In the genomic region with DNA sequence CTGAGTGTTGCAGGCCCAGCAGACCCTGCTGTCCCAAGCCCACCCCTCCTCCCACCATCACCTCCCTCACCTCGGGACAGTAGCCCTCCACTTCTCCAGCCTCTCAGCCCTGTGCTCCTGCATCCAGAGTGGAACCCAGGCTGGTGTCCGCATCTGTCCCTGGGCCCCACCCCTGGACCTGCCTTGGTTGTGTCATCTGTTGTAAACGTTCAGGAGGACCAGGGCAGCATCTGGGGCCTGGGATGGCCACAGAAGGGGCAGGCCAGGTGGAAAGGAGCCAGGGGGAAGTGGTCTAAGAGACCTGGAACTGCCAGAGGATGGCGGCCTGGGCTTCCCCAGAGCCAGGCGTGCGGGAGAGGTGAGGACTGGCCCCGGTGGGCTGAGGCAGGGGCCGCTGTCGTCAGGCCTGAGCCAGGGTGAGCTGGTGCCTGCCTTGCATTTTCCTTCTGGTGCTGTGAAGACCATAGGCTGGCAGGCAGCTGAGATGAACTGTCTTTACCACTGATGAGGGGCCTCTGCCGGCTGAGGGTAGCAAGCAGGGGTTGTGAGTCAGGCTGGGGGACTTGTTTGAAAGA, we compare ENCODE assay signal across 16 cellular contexts. TPM values are rescaled to one million over a fixed set of nuclear protein-coding genes. Genes with fewer than 3 reads are reported as not detected.
A peak's percentile ranks its signal among the peaks of the same experiment; 100 is the strongest.
DNase-seq lines count a peak whose midpoint lies in the region; ATAC-seq and TF ChIP-seq lines count a peak whose summit lies in the region.
"Had no signal": no experiment of that assay in that cellular context is flagged by ENCODE, and none has a peak within 500 bp of the region (broad histone marks: within the 10 kb centered on the region; RNA-seq: fewer than 3 reads in every experiment).

No MANE protein-coding gene starts in this region.

- ATAC-seq in activated CD8-positive, alpha-beta T cell treated with anti-CD3 and anti-CD28 coated beads, Interleukin-2, amount 10 ng/mL, durations not matched to agents 7 days and 5 days: no peak
- ATAC-seq: HCT116 had no signal

- no peak overlapping the region for H2AFZ ChIP-seq in MM.1S (ENCODE audit: low read length)

- no peaks in the 10 kb centered on the region for H3K27me3 Mint-ChIP-seq in chondrocyte (ENCODE audit: low read depth)
- H3K27me3 Mint-ChIP-seq in activated CD8-positive, alpha-beta T cell treated with anti-CD3 and anti-CD28 coated beads, Interleukin-2, amount 10 ng/mL, durations not matched to agents 7 days and 5 days (ENCODE audit: low read depth): no peaks in the 10 kb centered on the region

- no peaks in the 10 kb centered on the region for H3K9me3 Mint-ChIP-seq in chondrocyte (ENCODE audit: low read depth)
- no peaks in the 10 kb centered on the region for H3K9me3 Mint-ChIP-seq in activated CD8-positive, alpha-beta T cell treated with anti-CD3 and anti-CD28 coated beads, Interleukin-2, amount 10 ng/mL, durations not matched to agents 7 days and 5 days (ENCODE audit: insufficient read depth)
- H3K9me3 Mint-ChIP-seq: immature natural killer cell had no signal

- DNase-seq in MM.1S (no peak), chondrocyte (ENCODE audit: low spot score) (peak; percentile 82), substantia nigra (lab: John Stamatoyannopoulos, UW) (no peak), hippocampal formation (lab: John Stamatoyannopoulos, UW) (no peak), mucosa of gallbladder (ENCODE audit: low spot score) (no peak)
- DNase-seq in stimulated activated CD8-positive, alpha-beta memory T cell treated with anti-CD3 and anti-CD28 coated beads, Interleukin-4, amount 100 ng/mL, for 48 hours: no peak
- DNase-seq in activated CD8-positive, alpha-beta T cell treated with anti-CD3 and anti-CD28 coated beads, Interleukin-2, amount 10 ng/mL, durations not matched to agents 7 days and 5 days: no peak
- DNase-seq: activated CD4-positive, alpha-beta T cell treated with anti-CD3 and anti-CD28 coated beads, Interleukin-2, amount 50 U/mL, for 4 hours; DMS 273 treated with DMSO at 0.1 percent for 48 hours; immature natural killer cell; NCI-H1105 treated with DMSO at 0.1 percent for 48 hours; retina; stimulated activated CD4-positive, alpha-beta T cell treated with anti-CD3 and anti-CD28 coated beads, Interleukin-4, amount 100 ng/mL, for 1 hour had no signal

- peaks cover 31% of the 10 kb centered on the region for H3F3A ChIP-seq in MM.1S (ENCODE audit: insufficient read depth, low read length)

- H3K9me2 ChIP-seq in MM.1S (replicated peaks; ENCODE audit: insufficient read depth, low read length): no peaks in the 10 kb centered on the region

- peaks cover 54% of the 10 kb centered on the region for H3K4me1 Mint-ChIP-seq in chondrocyte (ENCODE audit: low read depth)
- peaks cover 11% of the 10 kb centered on the region for H3K4me1 Mint-ChIP-seq in activated CD8-positive, alpha-beta T cell treated with anti-CD3 and anti-CD28 coated beads, Interleukin-2, amount 10 ng/mL, durations not matched to agents 7 days and 5 days (ENCODE audit: low read depth)

- H3K4me1 ChIP-seq in MM.1S (ENCODE audit: low read length): peaks cover 59% of the 10 kb centered on the region
- H3K4me1 ChIP-seq in mucosa of rectum (ENCODE audit: control insufficient read depth in 2 of 2, insufficient read depth in 2 of 2, low read length in 2 of 2): peaks cover 2 to 4% of the 10 kb centered on the region in 2 donors

- no peaks in the 10 kb centered on the region for H4K20me1 ChIP-seq in MM.1S (ENCODE audit: insufficient read depth, low read length)

- peaks cover 30% of the 10 kb centered on the region for H3K79me2 ChIP-seq in MM.1S (ENCODE audit: low read length)

- no peak overlapping the region for H3K4me3 Mint-ChIP-seq in chondrocyte (ENCODE audit: unreplicated experiment)
- no peak overlapping the region for H3K4me3 Mint-ChIP-seq in activated CD8-positive, alpha-beta T cell treated with anti-CD3 and anti-CD28 coated beads, Interleukin-2, amount 10 ng/mL, durations not matched to agents 7 days and 5 days
- H3K4me3 Mint-ChIP-seq: immature natural killer cell had no signal

- H3K27me3 ChIP-seq in MM.1S (replicated peaks; ENCODE audit: insufficient read depth, low read length) (no peaks in the 10 kb centered on the region), mucosa of rectum (ENCODE audit: control insufficient read depth in 2 of 2, insufficient read depth in 2 of 2, low read length in 2 of 2) (no peaks in the 10 kb centered on the region)

- H3K4me2 ChIP-seq in MM.1S (ENCODE audit: low read depth, low read length): no peak overlapping the region

- H3K9ac ChIP-seq in MM.1S (ENCODE audit: low read length) (no peak overlapping the region), mucosa of rectum (ENCODE audit: low read depth in 1 of 2, low read length in 2 of 2) (no peak overlapping the region)

- POLR2A ChIA-PET in activated CD8-positive, alpha-beta T cell treated with anti-CD3 and anti-CD28 coated beads, Interleukin-2, amount 10 ng/mL, durations not matched to agents 7 days and 5 days (lab: Charles Lee): interaction anchor here (1.0 kb wide), 1 partner anchor 98 kb away, joined by 4 read pairs; no protein-coding TSS in a partner anchor

- H3K27ac ChIP-seq in MM.1S (ENCODE audit: low read length) (peak overlapping the region; percentile 70; the same call in 1 of the 2 replicates), mucosa of rectum (ENCODE audit: low read depth in 2 of 2, low read length in 2 of 2) (peak overlapping the region; percentile 38 to 56), substantia nigra (ENCODE audit: low read depth, low read length, poor library complexity, severe bottlenecking) (peak overlapping the region; percentile 91)

- TF ChIP-seq CTCF in MM.1S (IDR thresholded peaks at IDR 0.05; ENCODE audit: low read length) (no peak), chondrocyte (IDR thresholded peaks at IDR 0.05) (no peak)

- H3K9me3 ChIP-seq in MM.1S (replicated peaks; ENCODE audit: insufficient read depth, low read length) (no peaks in the 10 kb centered on the region), mucosa of rectum (ENCODE audit: control insufficient read depth in 2 of 2, low read length in 2 of 2) (no peaks in the 10 kb centered on the region)

- CTCF ChIA-PET in activated CD8-positive, alpha-beta T cell treated with anti-CD3 and anti-CD28 coated beads, Interleukin-2, amount 10 ng/mL, durations not matched to agents 7 days and 5 days (lab: Charles Lee): no interaction called here

- H3K4me3 ChIP-seq in MM.1S (ENCODE audit: low read length) (no peak overlapping the region), mucosa of rectum (ENCODE audit: low read length in 2 of 2) (no peak overlapping the region)

- H3K36me3 Mint-ChIP-seq in chondrocyte (ENCODE audit: low read depth): peaks cover 2% of the 10 kb centered on the region
- H3K36me3 Mint-ChIP-seq in activated CD8-positive, alpha-beta T cell treated with anti-CD3 and anti-CD28 coated beads, Interleukin-2, amount 10 ng/mL, durations not matched to agents 7 days and 5 days (ENCODE audit: low read depth): peaks cover 17% of the 10 kb centered on the region

- H3K36me3 ChIP-seq in MM.1S (replicated peaks; ENCODE audit: insufficient read depth, low read length): peaks cover 6% of the 10 kb centered on the region; the same call in 1 of the 2 replicates
- H3K36me3 ChIP-seq in mucosa of rectum (ENCODE audit: control insufficient read depth in 2 of 2, insufficient read depth in 2 of 2, low read length in 2 of 2): peaks cover 36 to 49% of the 10 kb centered on the region in 2 donors

- H3K27ac Mint-ChIP-seq in chondrocyte (ENCODE audit: unreplicated experiment): peak overlapping the region; percentile 97
- no peak overlapping the region for H3K27ac Mint-ChIP-seq in activated CD8-positive, alpha-beta T cell treated with anti-CD3 and anti-CD28 coated beads, Interleukin-2, amount 10 ng/mL, durations not matched to agents 7 days and 5 days

RNA-seq across cellular contexts. Expression of gene MGAT3, which starts 26.1 kb away (rescaled TPM):
- 3.6 to 6.4 TPM (median 6.1 TPM) in 3 replicates for total RNA-seq in chondrocyte
- total RNA-seq in mucosa of gallbladder: 104 TPM
- total RNA-seq in activated CD8-positive, alpha-beta T cell treated with anti-CD3 and anti-CD28 coated beads, Interleukin-2, amount 10 ng/mL, durations not matched to agents 7 days and 5 days: 10 to 100 TPM in 1 of 2 experiments, 1 to 10 TPM in 1; 9.1 to 10.0 TPM
- total RNA-seq: myocyte had no signal

RNA-seq across cellular contexts. Expression of gene TAB1, which starts 31.1 kb away (rescaled TPM):
- total RNA-seq in chondrocyte (17.1 to 24.5 TPM (median 21.3 TPM) in 3 replicates), mucosa of gallbladder (40.2 TPM)
- total RNA-seq in activated CD8-positive, alpha-beta T cell treated with anti-CD3 and anti-CD28 coated beads, Interleukin-2, amount 10 ng/mL, durations not matched to agents 7 days and 5 days: 10 to 100 TPM; 27.0 to 28.5 TPM
